Comparison of ENCODE assay signal across 15 cellular contexts in the genomic region with DNA sequence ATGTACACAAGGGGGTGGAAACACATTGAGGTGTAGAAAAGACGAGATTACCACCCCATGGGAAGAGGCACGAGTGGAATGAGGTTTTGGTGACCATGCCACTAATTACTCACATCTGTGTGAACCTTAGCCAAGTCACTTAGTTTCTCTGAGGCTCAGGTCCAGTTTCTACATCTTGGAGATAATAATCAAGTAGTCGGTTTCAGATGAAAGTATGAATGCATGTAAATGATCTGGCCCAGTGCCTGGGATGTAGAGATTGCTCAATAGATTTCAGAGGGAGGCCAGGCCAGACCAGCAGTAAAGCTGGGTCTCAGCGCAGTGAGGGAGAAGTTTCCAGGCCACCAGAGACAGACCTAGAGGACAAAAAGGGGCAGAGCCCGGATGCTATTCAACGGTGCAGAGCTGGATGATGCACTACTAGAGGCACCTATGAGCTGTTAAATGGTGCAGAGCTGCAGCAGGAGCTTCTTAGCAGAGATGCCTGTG.
A peak's percentile ranks its signal among the peaks of the same experiment; 100 is the strongest.
DNase-seq lines count a peak whose midpoint lies in the region; ATAC-seq and TF ChIP-seq lines count a peak whose summit lies in the region.
"Had no signal": no experiment of that assay in that cellular context is flagged by ENCODE, and none has a peak within 500 bp of the region (broad histone marks: within the 10 kb centered on the region; RNA-seq: fewer than 3 reads in every experiment).

No MANE protein-coding gene starts in this region.

- no peak overlapping the region for H2AFZ ChIP-seq in HCT116 (ENCODE audit: low read depth, low read length, poor library complexity, severe bottlenecking)

- H3K9me3 ChIP-seq in HCT116 (ENCODE audit: control insufficient read depth in 1 of 2, insufficient read depth in 1 of 2, low read depth in 1 of 2, low read length in 2 of 2) (no peaks in the 10 kb centered on the region), aorta (ENCODE audit: control insufficient read depth, low read length) (no peaks in the 10 kb centered on the region), ovary (no peaks in the 10 kb centered on the region)
- H3K9me3 ChIP-seq: upper lobe of left lung had no signal

- no peak for TF ChIP-seq EP300 in ovary (IDR thresholded peaks at IDR 0.05)

- RAD21 ChIA-PET in HCT116 (lab: Charles Lee; ENCODE audit: low non-redundant PET in 1 of 2, low total read pairs in 2 of 2, uncharacterized antibody in 2 of 2, unreplicated experiment in 2 of 2) = no interaction called here

- no peaks in the 10 kb centered on the region for H3K79me2 ChIP-seq in HCT116 (ENCODE audit: insufficient read depth, low read length)

- DNase-seq in HCT116 (ENCODE audit: low read depth, low spot score) (peak; percentile 3), RWPE1 (ENCODE audit: low spot score) (no peak), glomerular visceral epithelial cell (ENCODE audit: extremely low spot score) (peak; percentile 47), aorta (no peak), GDM1 (lab: John Stamatoyannopoulos, UW) (no peak), ovary (no peak)
- DNase-seq: activated T-cell treated with anti-CD3 and anti-CD28 coated beads, Interleukin-2, amount 50 U/mL, for 72 hours; erythroblast; naive thymus-derived CD4-positive, alpha-beta T cell; NCI-H1048; SK-N-SH had no signal

- H3K4me2 ChIP-seq in HCT116 (ENCODE audit: low read length) = peak overlapping the region; percentile 68
- H3K4me2 ChIP-seq: SK-N-SH had no signal

- H3K27ac ChIP-seq in 22Rv1 (peak overlapping the region; percentile 72), HCT116 (ENCODE audit: low read depth, low read length) (peak overlapping the region; percentile 81), RWPE1 (peak overlapping the region; percentile 67), aorta (ENCODE audit: low read depth in 1 of 2, low read length in 2 of 2) (no peak overlapping the region), ovary (no peak overlapping the region)

- no peak for TF ChIP-seq CTCF in 22Rv1 (IDR thresholded peaks at IDR 0.05)
- no peak for TF ChIP-seq CTCF in HCT116 (IDR thresholded peaks at IDR 0.05 in 2 of 3, conservative IDR thresholded peaks at IDR 0.05 in 1 of 3; ENCODE audit: borderline replicate concordance in 1 of 3, insufficient read depth in 1 of 3, low read depth in 2 of 3, low read length in 2 of 3)
- TF ChIP-seq CTCF in RWPE1 (conservative IDR thresholded peaks at IDR 0.05; ENCODE audit: low read depth) = no peak
- TF ChIP-seq CTCF in ovary (IDR thresholded peaks at IDR 0.05) = no peak

- H3K9me2 ChIP-seq in HCT116 (ENCODE audit: insufficient read depth) = no peaks in the 10 kb centered on the region
- H3K9me2 ChIP-seq: SK-N-SH had no signal

- H3K4me1 ChIP-seq in HCT116 (ENCODE audit: control insufficient read depth in 1 of 2, insufficient read depth in 2 of 2, low read length in 2 of 2) (peaks cover 44 to 50% of the 10 kb centered on the region in 2 experiments), aorta (ENCODE audit: control insufficient read depth in 1 of 2, insufficient read depth in 2 of 2, low read length in 2 of 2) (no peaks in the 10 kb centered on the region), ovary (ENCODE audit: insufficient read depth) (no peaks in the 10 kb centered on the region)

- CTCF ChIA-PET in HCT116 (lab: Charles Lee) = no interaction called here
- CTCF ChIA-PET in RWPE1 (lab: Yijun Ruan, JAX) = no interaction called here

- peak; percentile 39 for ATAC-seq in HCT116
- no peak for ATAC-seq in aorta (ENCODE audit: low FRiP score)
- ATAC-seq in GM21737 (IDR thresholded peaks at IDR 0.05; ENCODE audit: unreplicated experiment) = no peak
- ATAC-seq: activated T-cell treated with anti-CD3 and anti-CD28 coated beads, Interleukin-2, amount 50 U/mL, for 72 hours; naive thymus-derived CD4-positive, alpha-beta T cell had no signal

- no peak for TF ChIP-seq POLR2A in HCT116 (IDR thresholded peaks at IDR 0.05; ENCODE audit: borderline replicate concordance, extremely low read depth, insufficient read depth, insufficient read length)
- TF ChIP-seq POLR2A in ovary (IDR thresholded peaks at IDR 0.05) = no peak

- no peak for TF ChIP-seq RAD21 in HCT116 (IDR thresholded peaks at IDR 0.05; ENCODE audit: low read depth)

- H4K20me1 ChIP-seq in HCT116 (ENCODE audit: insufficient read depth) = no peaks in the 10 kb centered on the region

- H3K27me3 ChIP-seq in HCT116 (ENCODE audit: insufficient read depth, low read length) (no peaks in the 10 kb centered on the region), aorta (ENCODE audit: control insufficient read depth in 1 of 2, insufficient read depth in 2 of 2, low read length in 1 of 2) (no peaks in the 10 kb centered on the region), ovary (no peaks in the 10 kb centered on the region)
- H3K27me3 ChIP-seq: upper lobe of left lung had no signal

- H3K4me3 ChIP-seq in HCT116 (replicated peaks in 1 of 2; ENCODE audit: low read depth in 1 of 2, low read length in 2 of 2) = peak overlapping the region in 1 of 2 experiments; percentile 20; a peak in 1 of 4 replicates
- no peak overlapping the region for H3K4me3 ChIP-seq in aorta (ENCODE audit: low read length in 2 of 2)
- no peak overlapping the region for H3K4me3 ChIP-seq in ovary
- H3K4me3 ChIP-seq: skin epidermis, upper lobe of left lung had no signal

- 76 to 86% methylated on average over 6 of the region's 6 CpGs for WGBS in aorta, 2 donors
- 74 to 78% (median 77%) methylated on average over 6 of the region's 6 CpGs for WGBS in ovary, 3 donors

- BruUV-seq in HCT116 (replicated peaks; lab: Mats Ljungman, UMichigan) = no TSS peak

- H3K9ac ChIP-seq in HCT116 (ENCODE audit: low read length) = peak overlapping the region; percentile 38; the same call in 1 of the 2 replicates
- H3K9ac ChIP-seq: SK-N-SH had no signal

- H3K36me3 ChIP-seq in HCT116 (ENCODE audit: control insufficient read depth in 1 of 2, insufficient read depth in 2 of 2, low read length in 2 of 2) (no peaks in the 10 kb centered on the region), aorta (ENCODE audit: control insufficient read depth in 1 of 2, insufficient read depth in 2 of 2, low read length in 1 of 2) (no peaks in the 10 kb centered on the region), ovary (no peaks in the 10 kb centered on the region)
- H3K36me3 ChIP-seq: upper lobe of left lung had no signal

- POLR2A ChIA-PET in HCT116 (lab: Charles Lee) (no interaction called here), RWPE1 (lab: Yijun Ruan, JAX; ENCODE audit: low non-redundant PET) (no interaction called here)

- intact Hi-C loops in HCT116 (cut with micrococcal nuclease) (no loop called here), aorta (cut with DNase I) (no loop called here), ovary (cut with DNase I) (no loop called here)

TF ChIP-seq in HCT116, 20 proteins besides CTCF, POLR2A, EP300 and RAD21 (continues in another document):
- TF ChIP-seq EGR1 (IDR thresholded peaks at IDR 0.05; ENCODE audit: low read depth) (no peak), SP1 (IDR thresholded peaks at IDR 0.05; ENCODE audit: low read depth) (peak; percentile 29; the same call in 1 of the 2 replicates), SIN3A (IDR thresholded peaks at IDR 0.05; ENCODE audit: low read depth) (no peak), TCF7L2 (IDR thresholded peaks at IDR 0.05; ENCODE audit: borderline replicate concordance, extremely low read depth, insufficient read depth, insufficient read length) (peak; percentile 93), ZFX (IDR thresholded peaks at IDR 0.05) (no peak), POLR2AphosphoS5 (IDR thresholded peaks at IDR 0.05; ENCODE audit: low read depth, low read length) (no peak), CBX3 (IDR thresholded peaks at IDR 0.05; ENCODE audit: low read depth) (no peak)
- TF ChIP-seq, protein P1, sequence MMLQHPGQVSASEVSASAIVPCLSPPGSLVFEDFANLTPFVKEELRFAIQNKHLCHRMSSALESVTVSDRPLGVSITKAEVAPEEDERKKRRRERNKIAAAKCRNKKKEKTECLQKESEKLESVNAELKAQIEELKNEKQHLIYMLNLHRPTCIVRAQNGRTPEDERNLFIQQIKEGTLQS (IDR thresholded peaks at IDR 0.05) = no peak
- TF ChIP-seq, protein P2, sequence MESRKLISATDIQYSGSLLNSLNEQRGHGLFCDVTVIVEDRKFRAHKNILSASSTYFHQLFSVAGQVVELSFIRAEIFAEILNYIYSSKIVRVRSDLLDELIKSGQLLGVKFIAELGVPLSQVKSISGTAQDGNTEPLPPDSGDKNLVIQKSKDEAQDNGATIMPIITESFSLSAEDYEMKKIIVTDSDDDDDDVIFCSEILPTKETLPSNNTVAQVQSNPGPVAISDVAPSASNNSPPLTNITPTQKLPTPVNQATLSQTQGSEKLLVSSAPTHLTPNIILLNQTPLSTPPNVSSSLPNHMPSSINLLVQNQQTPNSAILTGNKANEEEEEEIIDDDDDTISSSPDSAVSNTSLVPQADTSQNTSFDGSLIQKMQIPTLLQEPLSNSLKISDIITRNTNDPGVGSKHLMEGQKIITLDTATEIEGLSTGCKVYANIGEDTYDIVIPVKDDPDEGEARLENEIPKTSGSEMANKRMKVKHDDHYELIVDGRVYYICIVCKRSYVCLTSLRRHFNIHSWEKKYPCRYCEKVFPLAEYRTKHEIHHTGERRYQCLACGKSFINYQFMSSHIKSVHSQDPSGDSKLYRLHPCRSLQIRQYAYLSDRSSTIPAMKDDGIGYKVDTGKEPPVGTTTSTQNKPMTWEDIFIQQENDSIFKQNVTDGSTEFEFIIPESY (IDR thresholded peaks at IDR 0.05; ENCODE audit: extremely low read depth, insufficient replicate concordance, low read length) = no peak

Comparison
In these comparisons a context has a peak if more than half of its experiments do, and no peak if none do; other contexts are left out.
1. H3K27ac ChIP-seq: peak in 22Rv1 (single experiment), HCT116 (single experiment) and RWPE1 (single experiment); none in aorta (0 of 2) and ovary (0 of 2).
2. DNase-seq: peak in HCT116 (single experiment) and glomerular visceral epithelial cell (single experiment); none in RWPE1 (single experiment), aorta (0 of 2), GDM1 (single experiment) and ovary (0 of 5).